ENCODE assay signal across 7 cellular contexts in genomic region chr1:110337704-110338199, GRCh38. TPM values are rescaled to one million over a fixed set of nuclear protein-coding genes. Genes with fewer than 3 reads are reported as not detected.
DNase-seq lines count a peak whose midpoint lies in the region; ATAC-seq and TF ChIP-seq lines count a peak whose summit lies in the region.

No MANE protein-coding gene starts in this region.

- in situ Hi-C loops in GM13977 (cut with MboI; ENCODE audit: low pct_unique_long_range_greater_than_20kb, low sequenced_read_pairs, unreplicated experiment): no loop called here

- TF ChIP-seq CTCF in GM13977 (IDR thresholded peaks at IDR 0.05; ENCODE audit: extremely low read depth, insufficient read depth, missing control alignments): no peak
- no peak for TF ChIP-seq CTCF in foreskin fibroblast (IDR thresholded peaks at IDR 0.05; ENCODE audit: low read depth, low read length)

- H3K27me3 Mint-ChIP-seq in activated T-cell treated with anti-CD3 and anti-CD28 coated beads, Interleukin-2, amount 50 U/mL, for 4 hours (ENCODE audit: low read depth): no peaks in the 10 kb centered on the region

- no peak for ATAC-seq in activated T-cell treated with anti-CD3 and anti-CD28 coated beads, Interleukin-2, amount 50 U/mL, for 4 hours
- no peak for ATAC-seq in GM21737 (IDR thresholded peaks at IDR 0.05; ENCODE audit: unreplicated experiment)
- ATAC-seq in HG03196 (IDR thresholded peaks at IDR 0.05; ENCODE audit: unreplicated experiment): no peak

- H3K4me1 Mint-ChIP-seq in activated T-cell treated with anti-CD3 and anti-CD28 coated beads, Interleukin-2, amount 50 U/mL, for 4 hours (ENCODE audit: low read depth): peaks cover 46% of the 10 kb centered on the region

- no peaks in the 10 kb centered on the region for H3K9me3 Mint-ChIP-seq in activated T-cell treated with anti-CD3 and anti-CD28 coated beads, Interleukin-2, amount 50 U/mL, for 4 hours

- peaks cover 30% of the 10 kb centered on the region for H3K36me3 Mint-ChIP-seq in activated T-cell treated with anti-CD3 and anti-CD28 coated beads, Interleukin-2, amount 50 U/mL, for 4 hours (ENCODE audit: insufficient read depth)

- DNase-seq in GM13977 (ENCODE audit: low spot score) (peak; percentile 34), NCI-H748 treated with DMSO at 0.1 percent for 48 hours (lab: John Stamatoyannopoulos, UW) (peak; percentile 54), foreskin fibroblast (peak in 1 of 2 donors; percentile 44), pons (ENCODE audit: low spot score) (peak; percentile 56)
- peak; percentile 21 for DNase-seq in activated T-cell treated with anti-CD3 and anti-CD28 coated beads, Interleukin-2, amount 50 U/mL, for 4 hours

- H3K4me3 Mint-ChIP-seq in activated T-cell treated with anti-CD3 and anti-CD28 coated beads, Interleukin-2, amount 50 U/mL, for 4 hours: no peak overlapping the region

- H3K4me3 ChIP-seq in foreskin fibroblast (ENCODE audit: low read depth in 1 of 2, low read length in 2 of 2): peak overlapping the region; percentile 64 to 90

RNA-seq across cellular contexts. Expression of gene RBM15, which starts 1.4 kb away (rescaled TPM):
- total RNA-seq in activated T-cell treated with anti-CD3 and anti-CD28 coated beads, Interleukin-2, amount 50 U/mL, for 4 hours: 10 to 100 TPM; 44.5 to 49.2 (median 47.4) TPM

RNA-seq across cellular contexts. Expression of gene SLC16A4, which starts 53.1 kb away (rescaled TPM):
- under 1 TPM; 0.11 to 0.40 (median 0.28) TPM for total RNA-seq in activated T-cell treated with anti-CD3 and anti-CD28 coated beads, Interleukin-2, amount 50 U/mL, for 4 hours
